19 cellular contexts compared by ENCODE assay signal in the genomic region with DNA sequence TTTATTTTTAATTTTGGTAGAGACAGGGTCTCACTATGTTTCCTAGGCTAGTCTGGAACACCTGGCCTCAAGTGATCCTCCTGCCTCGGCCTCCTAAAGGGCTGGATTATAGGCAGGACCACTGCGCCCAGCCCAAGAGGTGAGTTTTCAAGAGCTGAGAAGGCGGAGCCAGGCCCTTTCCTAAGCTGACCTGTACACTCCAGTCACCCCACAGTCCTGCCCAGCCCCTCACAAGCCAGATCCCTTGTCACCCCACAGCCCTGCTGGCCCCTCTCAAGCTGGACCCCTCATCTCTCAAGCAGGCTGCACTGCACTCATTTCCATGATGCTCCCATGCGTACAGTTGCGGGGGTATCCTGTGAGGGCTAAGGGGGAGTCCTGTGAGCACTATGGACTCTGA. TPM values are rescaled to one million over a fixed set of nuclear protein-coding genes. Genes with fewer than 3 reads are reported as not detected.
DNase-seq lines count a peak whose midpoint lies in the region; ATAC-seq, FAIRE-seq and TF ChIP-seq lines count a peak whose summit lies in the region.
"Had no signal": no experiment of that assay in that cellular context is flagged by ENCODE, and none has a peak within 500 bp of the region (broad histone marks: within the 10 kb centered on the region; RNA-seq: fewer than 3 reads in every experiment).

No MANE protein-coding gene starts in this region.

- peak overlapping the region in 8 of 11 experiments; percentile 24 to 99 (median 75); a peak in 17 of 22 replicates for H3K4me2 ChIP-seq in BLaER1 treated with 17β-estradiol and CSF1 and Interleukin-3, amounts not matched to agents 10 nM and 100 nM
- H3K4me2 ChIP-seq: KMS-11 had no signal

- H3K27ac ChIP-seq in BLaER1 treated with 17β-estradiol and CSF1 and Interleukin-3, amounts not matched to agents 10 nM and 100 nM: no peak overlapping the region
- H3K27ac ChIP-seq in kidney (ENCODE audit: low read depth in 2 of 2, low read length in 2 of 2) (no peak overlapping the region), lower lobe of right lung (no peak overlapping the region)
- H3K27ac ChIP-seq: KMS-11 had no signal

- FAIRE-seq in kidney (lab: Jason Lieb, UNC): no peak
- FAIRE-seq: A204.1, GM12878 had no signal

- intact Hi-C loops in kidney (cut with DNase I) (no loop called here), lower lobe of right lung (cut with DNase I) (loop anchor here (10.0 kb wide), 1 partner anchor 49 kb away; a partner anchor contains a TSS)

- peaks cover 0 to 9% (median 0%) of the 10 kb centered on the region in 11 experiments; a peak in 2 of 22 replicates for H3K27me3 ChIP-seq in BLaER1 treated with 17β-estradiol and CSF1 and Interleukin-3, amounts not matched to agents 10 nM and 100 nM
- peaks cover 10% of the 10 kb centered on the region for H3K27me3 ChIP-seq in H7 (ENCODE audit: control insufficient read depth, insufficient read depth, low read length)
- H3K27me3 ChIP-seq in lower lobe of right lung (ENCODE audit: low read depth): no peaks in the 10 kb centered on the region
- H3K27me3 ChIP-seq: BE2C had no signal

- H3K4me1 ChIP-seq in BLaER1 treated with 17β-estradiol and CSF1 and Interleukin-3, amounts not matched to agents 10 nM and 100 nM: peaks cover 34 to 73% (median 59%) of the 10 kb centered on the region in 10 experiments
- H3K4me1 ChIP-seq in kidney (ENCODE audit: control insufficient read depth in 1 of 2, insufficient read depth in 1 of 2, low read depth in 1 of 2, low read length in 2 of 2) (peaks cover 7 to 8% of the 10 kb centered on the region in 2 donors), lower lobe of right lung (peaks cover 18% of the 10 kb centered on the region)

- no peaks in the 10 kb centered on the region for H3K9me3 ChIP-seq in BLaER1 treated with 17β-estradiol and CSF1 and Interleukin-3, amounts not matched to agents 10 nM and 100 nM (replicated peaks in 1 of 11)
- H3K9me3 ChIP-seq in kidney (ENCODE audit: control insufficient read depth in 1 of 2, low read length in 2 of 2) (no peaks in the 10 kb centered on the region), lower lobe of right lung (no peaks in the 10 kb centered on the region)
- H3K9me3 ChIP-seq: BE2C had no signal

- H3K9ac ChIP-seq in BLaER1 treated with 17β-estradiol and CSF1 and Interleukin-3, amounts not matched to agents 10 nM and 100 nM: no peak overlapping the region
- no peak overlapping the region for H3K9ac ChIP-seq in kidney (ENCODE audit: low read length in 2 of 2)
- H3K9ac ChIP-seq: KMS-11 had no signal

- H3K4me3 ChIP-seq in BLaER1 treated with 17β-estradiol and CSF1 and Interleukin-3, amounts not matched to agents 10 nM and 100 nM: no peak overlapping the region
- H3K4me3 ChIP-seq in H7 (ENCODE audit: insufficient read depth, low read depth, low read length) (no peak overlapping the region), kidney (ENCODE audit: low read length in 2 of 2) (no peak overlapping the region), lower lobe of right lung (no peak overlapping the region)
- H3K4me3 ChIP-seq: GM12878 had no signal

- ATAC-seq in GM19463 (IDR thresholded peaks at IDR 0.05; ENCODE audit: unreplicated experiment): no peak
- ATAC-seq in lower lobe of right lung: no peak
- ATAC-seq: GM12878 had no signal

- TF ChIP-seq CTCF in kidney (IDR thresholded peaks at IDR 0.05; ENCODE audit: borderline replicate concordance, extremely low read depth, insufficient read depth): no peak
- no peak for TF ChIP-seq CTCF in lower lobe of right lung (IDR thresholded peaks at IDR 0.05)

- H4K20me1 ChIP-seq in BLaER1 treated with 17β-estradiol and CSF1 and Interleukin-3, amounts not matched to agents 10 nM and 100 nM: peaks cover 0 to 10% (median 0%) of the 10 kb centered on the region in 11 experiments; a peak in 2 of 22 replicates

- DNase-seq in 8988T (peak; percentile 6), H7 (peak; percentile 11), kidney (peak; percentile 51), nucleus accumbens (lab: John Stamatoyannopoulos, UW) (no peak), lower lobe of right lung (no peak)
- DNase-seq: ACHN; BE2C; Calu3; CD4-positive, alpha-beta memory T cell; DMS79 treated with DMSO at 0.1 percent for 48 hours; GF-D8; GOT3; H9 had no signal

- no peaks in the 10 kb centered on the region for H3K36me3 ChIP-seq in BLaER1 treated with 17β-estradiol and CSF1 and Interleukin-3, amounts not matched to agents 10 nM and 100 nM
- H3K36me3 ChIP-seq in H7 (replicated peaks; ENCODE audit: control insufficient read depth, insufficient read depth, low read length) (no peaks in the 10 kb centered on the region), kidney (ENCODE audit: control insufficient read depth in 1 of 2, insufficient read depth in 2 of 2, low read length in 2 of 2) (no peaks in the 10 kb centered on the region), lower lobe of right lung (no peaks in the 10 kb centered on the region)
- H3K36me3 ChIP-seq: BE2C had no signal

RNA-seq across cellular contexts. Expression of a gene that starts 2.9 kb away (rescaled TPM):
- total RNA-seq in H7 (2014; rRNA removed; shearing (Covaris generic)): 0.52 and 1.1 TPM in 2 replicates
- 16.7 TPM for total RNA-seq in kidney
- polyA plus RNA-seq in kidney (ENCODE audit: insufficient read depth, low read depth, low replicate concordance): 14.5 TPM
- 14.4 TPM for total RNA-seq in lower lobe of right lung

RNA-seq across cellular contexts. Expression of a gene that starts 16.5 kb away (rescaled TPM):
- 33.4 and 39.8 TPM in 2 replicates for total RNA-seq in H7 (2014; rRNA removed; shearing (Covaris generic))
- total RNA-seq in kidney (383 TPM), lower lobe of right lung (256 TPM)
- polyA plus RNA-seq in kidney (ENCODE audit: insufficient read depth, low read depth, low replicate concordance): 128 TPM

RNA-seq across cellular contexts. Expression of a gene that starts 19.2 kb away (rescaled TPM):
- total RNA-seq in H7 (2014; rRNA removed; shearing (Covaris generic)): 47.0 and 48.7 TPM in 2 replicates
- total RNA-seq in kidney (53.8 TPM), lower lobe of right lung (52.5 TPM)
- 39.4 TPM for polyA plus RNA-seq in kidney (ENCODE audit: insufficient read depth, low read depth, low replicate concordance)

RNA-seq across cellular contexts. Expression of a gene that starts 53.7 kb away (rescaled TPM):
- 1.4 and 2.4 TPM in 2 replicates for total RNA-seq in H7 (2014; rRNA removed; shearing (Covaris generic))
- total RNA-seq in kidney (18.3 TPM), lower lobe of right lung (13.1 TPM)
- polyA plus RNA-seq in kidney (ENCODE audit: insufficient read depth, low read depth, low replicate concordance): 11.4 TPM
- polyA plus RNA-seq: CD14-positive monocyte had no signal

Comparison
In these comparisons a context has a peak if more than half of its experiments do, and no peak if none do; other contexts are left out.
1. DNase-seq: peak in 8988T (single experiment), H7 (single experiment) and kidney (single experiment); none in nucleus accumbens (0 of 56) and lower lobe of right lung (single experiment).